8 cellular contexts compared by ENCODE assay signal in the genomic region with DNA sequence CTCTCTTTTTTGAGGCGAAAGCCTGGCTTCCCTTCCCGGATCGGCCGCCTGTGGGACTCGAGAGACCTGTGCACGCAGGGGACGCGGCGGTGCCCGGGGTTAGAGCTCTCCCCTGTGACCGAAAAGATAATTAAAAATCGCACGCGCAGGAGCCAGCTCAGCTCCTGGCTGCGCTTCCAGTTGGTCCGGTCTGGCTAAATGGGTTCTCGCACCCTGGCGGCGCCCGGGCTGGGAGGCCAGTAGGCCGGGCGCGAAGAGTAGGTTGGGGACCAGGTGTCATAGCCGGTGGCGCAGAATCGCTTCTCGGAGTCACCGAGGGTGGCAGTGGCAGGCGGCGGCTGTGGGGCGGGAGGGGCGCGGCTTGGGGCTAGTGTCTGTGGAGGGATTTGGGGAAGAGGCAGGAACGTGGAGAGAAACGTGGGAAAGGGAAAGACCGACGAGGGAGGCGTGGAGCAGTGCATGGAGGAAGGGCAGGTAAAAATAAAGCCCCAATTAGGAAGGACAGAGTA. TPM values are rescaled to one million over a fixed set of nuclear protein-coding genes. Genes with fewer than 3 reads are reported as not detected.
DNase-seq lines count a peak whose midpoint lies in the region; ATAC-seq and TF ChIP-seq lines count a peak whose summit lies in the region.

No MANE protein-coding gene starts in this region.

- no peak for TF ChIP-seq CTCF in GM12865 (IDR thresholded peaks at IDR 0.05; ENCODE audit: insufficient read depth, low read depth, low read length, missing control alignments)
- peak in 5 of 6 experiments; percentile 17 to 62 (median 40) for TF ChIP-seq CTCF in esophagus squamous epithelium (IDR thresholded peaks at IDR 0.05)
- peak; percentile 22 to 37 (median 26) for TF ChIP-seq CTCF in nephron (IDR thresholded peaks at IDR 0.05; ENCODE audit: unreplicated experiment in 3 of 3)

- peak; percentile 45 for DNase-seq in GM12865 (ENCODE audit: low read depth)
- DNase-seq in NCI-H524 treated with DMSO at 0.1 percent for 48 hours (lab: John Stamatoyannopoulos, UW), result peak; percentile 54
- DNase-seq in activated CD8-positive, alpha-beta memory T cell treated with anti-CD3 and anti-CD28 coated beads, Interleukin-2, amount 50 U/mL, for 48 hours, result peak; percentile 87
- DNase-seq in esophagus squamous epithelium (lab: John Stamatoyannopoulos, UW), result peak; percentile 16
- DNase-seq in superior temporal gyrus (ENCODE audit: extremely low spot score), result peak; percentile 64

- peaks cover 23% of the 10 kb centered on the region for H3K4me1 Mint-ChIP-seq in nephron

- no peaks in the 10 kb centered on the region for H3K36me3 ChIP-seq in esophagus squamous epithelium

- H3K27me3 Mint-ChIP-seq in nephron (ENCODE audit: low read depth), result peaks cover 99% of the 10 kb centered on the region

- ATAC-seq in GM18502 (IDR thresholded peaks at IDR 0.05; ENCODE audit: poor library complexity, unreplicated experiment), result no peak
- ATAC-seq in GM18505 (IDR thresholded peaks at IDR 0.05; ENCODE audit: unreplicated experiment), result no peak

- H3K27ac Mint-ChIP-seq in nephron, result peak overlapping the region in 1 of 3 experiments; percentile 33

- H3K36me3 Mint-ChIP-seq in nephron (ENCODE audit: low read depth), result no peaks in the 10 kb centered on the region

- intact Hi-C loops in esophagus squamous epithelium (cut with DNase I), result loop anchor here (10.0 kb wide), 1 partner anchor 295 kb away; no protein-coding TSS in a partner anchor

- WGBS in esophagus squamous epithelium, 2 donors, result 2 to 5% methylated on average over 13 to 26 of the region's 38 CpGs

- peak overlapping the region in 2 of 4 donors; percentile 39 to 51 for H3K27ac ChIP-seq in esophagus squamous epithelium

- peak overlapping the region; percentile 90 to 99 (median 93) for H3K4me3 Mint-ChIP-seq in nephron

- H3K9me3 ChIP-seq in esophagus squamous epithelium, result no peaks in the 10 kb centered on the region

- H3K9me3 Mint-ChIP-seq in nephron, result no peaks in the 10 kb centered on the region

- peak in 1 of 4 donors; percentile 21 for TF ChIP-seq POLR2A in esophagus squamous epithelium (IDR thresholded peaks at IDR 0.05)
- no peak for TF ChIP-seq POLR2A in GM18505 (IDR thresholded peaks at IDR 0.05; ENCODE audit: borderline replicate concordance, extremely low read depth, insufficient read depth, insufficient read length)

- H3K4me1 ChIP-seq in esophagus squamous epithelium, result peaks cover 21 to 51% (median 35%) of the 10 kb centered on the region in 3 donors

- H3K4me3 ChIP-seq in GM12865 (ENCODE audit: low read depth, low read length), result no peak overlapping the region
- H3K4me3 ChIP-seq in esophagus squamous epithelium, result peak overlapping the region; percentile 16 to 79 (median 58)

- peaks cover 0 to 99% (median 24%) of the 10 kb centered on the region in 4 donors for H3K27me3 ChIP-seq in esophagus squamous epithelium

RNA-seq across cellular contexts. Expression of a gene that starts 41.9 kb away (rescaled TPM):
- 10 to 100 TPM in 1 of 4 donors, 1 to 10 TPM in 3; 3.6 to 10.9 (median 5.3) TPM for total RNA-seq in esophagus squamous epithelium

Comparison
In these comparisons a context has a peak if more than half of its experiments do, and no peak if none do; other contexts are left out.
1. DNase-seq: peak in every context shown above with its lines; median percentile 87 in activated CD8-positive, alpha-beta memory T cell treated with anti-CD3 and anti-CD28 coated beads, Interleukin-2, amount 50 U/mL, for 48 hours; 64 in superior temporal gyrus; 54 in NCI-H524 treated with DMSO at 0.1 percent for 48 hours; 45 in GM12865; 16 in esophagus squamous epithelium.